Comparison of ENCODE assay signal across 1 cellular context in the genomic region with DNA sequence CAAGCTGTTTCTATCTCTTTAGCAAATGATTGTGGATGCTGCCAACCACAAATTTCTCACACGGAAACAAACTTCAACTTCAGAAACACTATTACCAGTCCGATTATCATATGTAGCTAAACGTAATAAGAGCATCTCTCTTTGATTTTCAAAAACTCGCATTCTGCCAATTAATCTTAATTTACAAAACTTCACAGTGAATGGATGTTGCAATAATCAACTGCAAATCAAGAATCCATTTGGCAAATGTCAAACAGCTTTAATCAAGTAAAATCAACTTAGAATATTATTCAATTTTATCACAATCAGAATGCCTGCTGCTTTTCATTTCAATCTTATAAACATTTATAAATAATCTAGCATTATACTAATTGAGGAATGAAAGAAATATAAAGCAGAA.
TF ChIP-seq lines count a peak whose summit lies in the region.

No MANE protein-coding gene starts in this region.

TF ChIP-seq in HCT116, 20 proteins besides CTCF, POLR2A, EP300 and RAD21 (continued from another document):
- TF ChIP-seq, protein P1, sequence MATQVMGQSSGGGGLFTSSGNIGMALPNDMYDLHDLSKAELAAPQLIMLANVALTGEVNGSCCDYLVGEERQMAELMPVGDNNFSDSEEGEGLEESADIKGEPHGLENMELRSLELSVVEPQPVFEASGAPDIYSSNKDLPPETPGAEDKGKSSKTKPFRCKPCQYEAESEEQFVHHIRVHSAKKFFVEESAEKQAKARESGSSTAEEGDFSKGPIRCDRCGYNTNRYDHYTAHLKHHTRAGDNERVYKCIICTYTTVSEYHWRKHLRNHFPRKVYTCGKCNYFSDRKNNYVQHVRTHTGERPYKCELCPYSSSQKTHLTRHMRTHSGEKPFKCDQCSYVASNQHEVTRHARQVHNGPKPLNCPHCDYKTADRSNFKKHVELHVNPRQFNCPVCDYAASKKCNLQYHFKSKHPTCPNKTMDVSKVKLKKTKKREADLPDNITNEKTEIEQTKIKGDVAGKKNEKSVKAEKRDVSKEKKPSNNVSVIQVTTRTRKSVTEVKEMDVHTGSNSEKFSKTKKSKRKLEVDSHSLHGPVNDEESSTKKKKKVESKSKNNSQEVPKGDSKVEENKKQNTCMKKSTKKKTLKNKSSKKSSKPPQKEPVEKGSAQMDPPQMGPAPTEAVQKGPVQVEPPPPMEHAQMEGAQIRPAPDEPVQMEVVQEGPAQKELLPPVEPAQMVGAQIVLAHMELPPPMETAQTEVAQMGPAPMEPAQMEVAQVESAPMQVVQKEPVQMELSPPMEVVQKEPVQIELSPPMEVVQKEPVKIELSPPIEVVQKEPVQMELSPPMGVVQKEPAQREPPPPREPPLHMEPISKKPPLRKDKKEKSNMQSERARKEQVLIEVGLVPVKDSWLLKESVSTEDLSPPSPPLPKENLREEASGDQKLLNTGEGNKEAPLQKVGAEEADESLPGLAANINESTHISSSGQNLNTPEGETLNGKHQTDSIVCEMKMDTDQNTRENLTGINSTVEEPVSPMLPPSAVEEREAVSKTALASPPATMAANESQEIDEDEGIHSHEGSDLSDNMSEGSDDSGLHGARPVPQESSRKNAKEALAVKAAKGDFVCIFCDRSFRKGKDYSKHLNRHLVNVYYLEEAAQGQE (IDR thresholded peaks at IDR 0.05; ENCODE audit: low read depth): no peak
- TF ChIP-seq EZH2phosphoT487 (IDR thresholded peaks at IDR 0.05; ENCODE audit: borderline replicate concordance) (no peak), EGR1 (IDR thresholded peaks at IDR 0.05; ENCODE audit: low read depth) (no peak), SP1 (IDR thresholded peaks at IDR 0.05; ENCODE audit: low read depth) (no peak), YY1 (IDR thresholded peaks at IDR 0.05; ENCODE audit: extremely low read depth, insufficient replicate concordance, low read depth, low read length) (no peak)
- TF ChIP-seq, protein P2, sequence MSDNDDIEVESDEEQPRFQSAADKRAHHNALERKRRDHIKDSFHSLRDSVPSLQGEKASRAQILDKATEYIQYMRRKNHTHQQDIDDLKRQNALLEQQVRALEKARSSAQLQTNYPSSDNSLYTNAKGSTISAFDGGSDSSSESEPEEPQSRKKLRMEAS (IDR thresholded peaks at IDR 0.05): no peak
